Comparison of ENCODE assay signal across 8 cellular contexts in the genomic region with DNA sequence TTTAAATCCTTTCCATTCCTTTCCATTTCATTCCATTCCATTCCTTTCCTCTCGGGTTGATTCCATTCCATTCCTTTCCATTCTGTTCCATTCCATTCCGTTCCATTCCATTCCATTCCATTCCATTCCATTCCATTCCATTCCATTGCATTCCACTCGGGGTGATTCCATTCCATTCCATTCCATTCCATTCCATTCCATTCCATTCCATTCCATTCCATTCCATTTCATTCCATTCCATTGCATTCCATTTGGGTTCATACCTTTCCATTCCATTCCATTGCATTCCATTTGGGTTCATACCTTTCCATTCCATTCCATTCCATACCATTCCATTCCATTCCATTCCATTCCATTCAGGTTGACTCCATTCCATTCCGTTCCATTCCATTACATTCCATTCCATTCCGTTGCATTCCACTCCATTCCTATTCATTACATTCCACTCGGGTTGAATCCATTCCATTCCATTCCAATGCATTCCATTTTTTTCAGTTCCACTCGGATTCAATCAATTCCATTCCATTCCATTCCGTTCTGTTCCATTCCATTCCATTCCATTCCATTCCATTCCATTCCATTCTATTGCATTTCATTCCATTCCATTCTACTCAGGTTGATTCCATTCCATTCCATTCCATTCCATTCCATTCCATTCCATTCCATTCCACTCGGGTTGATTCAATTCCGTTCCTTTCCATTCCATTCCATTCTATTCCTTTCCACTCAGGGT.
DNase-seq lines count a peak whose midpoint lies in the region; ATAC-seq, FAIRE-seq and TF ChIP-seq lines count a peak whose summit lies in the region.
"Not testable (repeated sequence)": the region's sequence is repeated elsewhere in the genome, so short reads cannot be mapped to it uniquely, and the experiment has no call there.

No MANE protein-coding gene starts in this region.

- not testable (repeated sequence) for H3K9me1 ChIP-seq in IMR-90 (ENCODE audit: insufficient read depth, low read length); endothelial cell of umbilical vein (replicated peaks; ENCODE audit: control insufficient read depth, extremely low read depth, insufficient read depth, low read length)

- in situ Hi-C loops in IMR-90 (cut with MboI; ENCODE audit: low sequenced_read_pairs); astrocyte of the spinal cord (cut with HindIII; ENCODE audit: low sequenced_read_pairs): not testable (repeated sequence)

- not testable (repeated sequence) for H2AK9ac ChIP-seq in IMR-90 (replicated peaks; ENCODE audit: low read depth, low read length, poor library complexity)

- H4K91ac ChIP-seq in IMR-90 (ENCODE audit: insufficient read depth, low read depth, low read length): not testable (repeated sequence)

- H3K4me1 ChIP-seq in BLaER1; IMR-90 (ENCODE audit: control insufficient read depth, insufficient read depth, low read length); endothelial cell of umbilical vein (ENCODE audit: control insufficient read depth, extremely low read depth, insufficient read depth, low read length); heart right ventricle; mononuclear cell (ENCODE audit: insufficient read depth, low read length): not testable (repeated sequence)

- H3K4me1 Mint-ChIP-seq in stimulated activated memory B cell treated with anti-CD40 and anti-IgM and Interleukin-4, amounts not matched to agents 10 μg/mL and 1 μg/mL and 100 μg/mL, for 72 hours: not testable (repeated sequence)

- not testable (repeated sequence) for H3K23ac ChIP-seq in IMR-90 (ENCODE audit: low read depth, low read length)

- H3K27me3 Mint-ChIP-seq in stimulated activated memory B cell treated with anti-CD40 and anti-IgM and Interleukin-4, amounts not matched to agents 10 μg/mL and 1 μg/mL and 100 μg/mL, for 72 hours: not testable (repeated sequence)

- H3K79me1 ChIP-seq in IMR-90 (ENCODE audit: low read depth in 1 of 2, low read length in 2 of 2): not testable (repeated sequence)

- BruUV-seq in IMR-90 (replicated peaks; lab: Mats Ljungman, UMichigan); endothelial cell of umbilical vein (replicated peaks; lab: Mats Ljungman, UMichigan): not testable (repeated sequence)

- POLR2A ChIA-PET in IMR-90 (lab: Charles Lee; ENCODE audit: unreplicated experiment); endothelial cell of umbilical vein (lab: Charles Lee): not testable (repeated sequence)

- H2BK120ac ChIP-seq in IMR-90 (ENCODE audit: low read depth, low read length): not testable (repeated sequence)

- H4K20me1 ChIP-seq in BLaER1; IMR-90 (ENCODE audit: insufficient read depth, low read length); endothelial cell of umbilical vein (replicated peaks; ENCODE audit: control insufficient read depth, extremely low read depth, insufficient read depth, low read length): not testable (repeated sequence)

- H2BK5ac ChIP-seq in IMR-90 (ENCODE audit: low read depth, low read length, poor library complexity, severe bottlenecking): peak overlapping the region; percentile 1

- peaks cover 43% of the 10 kb centered on the region for H3K36me3 Mint-ChIP-seq in stimulated activated memory B cell treated with anti-CD40 and anti-IgM and Interleukin-4, amounts not matched to agents 10 μg/mL and 1 μg/mL and 100 μg/mL, for 72 hours

- H4K5ac ChIP-seq in IMR-90 (ENCODE audit: low read depth, low read length): not testable (repeated sequence)

- not testable (repeated sequence) for H2BK15ac ChIP-seq in IMR-90 (ENCODE audit: low read depth, low read length)

- not testable (repeated sequence) for H4K8ac ChIP-seq in IMR-90 (ENCODE audit: low read depth in 2 of 2, low read length in 2 of 2)

- H3K56ac ChIP-seq in IMR-90 (ENCODE audit: extremely low read depth, insufficient read depth, low read length): not testable (repeated sequence)

- not testable (repeated sequence) for FAIRE-seq in endothelial cell of umbilical vein (lab: Jason Lieb, UNC)

- H3K27me3 ChIP-seq in BLaER1; IMR-90 (ENCODE audit: control insufficient read depth, insufficient read depth, low read length); endothelial cell of umbilical vein (ENCODE audit: control insufficient read depth in 2 of 2, insufficient read depth in 2 of 2, low read length in 2 of 2); heart right ventricle; mononuclear cell (ENCODE audit: insufficient read depth, low read length): not testable (repeated sequence)

- H3K4me3 Mint-ChIP-seq in stimulated activated memory B cell treated with anti-CD40 and anti-IgM and Interleukin-4, amounts not matched to agents 10 μg/mL and 1 μg/mL and 100 μg/mL, for 72 hours: not testable (repeated sequence)

- H3K9me3 ChIP-seq in BLaER1 (peaks cover 100% of the 10 kb centered on the region), IMR-90 (ENCODE audit: control insufficient read depth, insufficient read depth, low read length) (peaks cover 63% of the 10 kb centered on the region), endothelial cell of umbilical vein (replicated peaks; ENCODE audit: control insufficient read depth, insufficient read depth, low read length) (peaks cover 57% of the 10 kb centered on the region), heart right ventricle (peaks cover 0 to 99% (median 46%) of the 10 kb centered on the region in 11 donors), mononuclear cell (ENCODE audit: low read depth, low read length) (peaks cover 100% of the 10 kb centered on the region)

- not testable (repeated sequence) for H3K14ac ChIP-seq in IMR-90 (replicated peaks; ENCODE audit: low read depth, low read length)

- TF ChIP-seq POLR2A in IMR-90 (IDR thresholded peaks at IDR 0.05; ENCODE audit: low read depth, low read length); endothelial cell of umbilical vein (IDR thresholded peaks at IDR 0.05; ENCODE audit: low read depth, low read length): not testable (repeated sequence)

- 0 out of 2 replicates have a peak overlapping the region, but pooled peaks have one; percentile 0 for H3K4me3 ChIP-seq in BLaER1
- H3K4me3 ChIP-seq in IMR-90 (ENCODE audit: insufficient read depth, low read depth, low read length); astrocyte of the spinal cord (ENCODE audit: low read depth, low read length); endothelial cell of umbilical vein (replicated peaks in 1 of 3; ENCODE audit: insufficient read depth in 1 of 3, low read depth in 1 of 3, low read length in 3 of 3); heart right ventricle: not testable (repeated sequence)
- peak overlapping the region; percentile 7 for H3K4me3 ChIP-seq in mononuclear cell (ENCODE audit: low read length)

- H3K79me2 ChIP-seq in endothelial cell of umbilical vein (ENCODE audit: control insufficient read depth, insufficient read depth, low read length): not testable (repeated sequence)

- ATAC-seq in IMR-90 (ENCODE audit: low read depth): not testable (repeated sequence)
- ATAC-seq in heart right ventricle (peak; percentile 12 to 56 (median 30)), left colon (peak; percentile 21)
- ATAC-seq in stimulated activated memory B cell treated with anti-CD40 and anti-IgM and Interleukin-4, amounts not matched to agents 10 μg/mL and 1 μg/mL and 100 μg/mL, for 72 hours: peak; percentile 28

- H3K36me3 ChIP-seq in BLaER1; IMR-90 (ENCODE audit: control insufficient read depth, insufficient read depth, low read length); endothelial cell of umbilical vein (ENCODE audit: control insufficient read depth in 2 of 2, extremely low read depth in 1 of 2, insufficient read depth in 2 of 2, low read length in 2 of 2); heart right ventricle: not testable (repeated sequence)

- intact Hi-C loops in IMR-90 (cut with micrococcal nuclease); endothelial cell of umbilical vein (cut with micrococcal nuclease); left colon (cut with DNase I, micrococcal nuclease): not testable (repeated sequence)
- intact Hi-C loops in heart right ventricle (cut with DNase I): loop anchor here in 1 of 10 donors (10.0 kb wide), 1 partner anchor 46 kb away; no protein-coding TSS in a partner anchor

- not testable (repeated sequence) for H3K27ac ChIP-seq in BLaER1; IMR-90 (ENCODE audit: insufficient read depth, low read length); endothelial cell of umbilical vein (ENCODE audit: insufficient read depth, low read depth, low read length); heart right ventricle

- CTCF ChIA-PET in IMR-90 (lab: Yijun Ruan, JAX); endothelial cell of umbilical vein (lab: Charles Lee): not testable (repeated sequence)

- H2AFZ ChIP-seq in IMR-90 (replicated peaks; ENCODE audit: low read length, poor library complexity); endothelial cell of umbilical vein (ENCODE audit: low read depth, low read length): not testable (repeated sequence)

- dilution Hi-C loops in IMR-90 (cut with HindIII; ENCODE audit: low sequenced_read_pairs, unreplicated experiment); endothelial cell of umbilical vein (cut with MboI; ENCODE audit: extremely low pct_ligation_motif_present, low sequenced_read_pairs): not testable (repeated sequence)

- not testable (repeated sequence) for TF ChIP-seq RAD21 in IMR-90 (IDR thresholded peaks at IDR 0.05; ENCODE audit: low read length)

- not testable (repeated sequence) for H3K4me2 ChIP-seq in BLaER1; IMR-90 (ENCODE audit: low read depth, low read length); endothelial cell of umbilical vein (ENCODE audit: insufficient read depth, low read length)

- H3K9me3 Mint-ChIP-seq in stimulated activated memory B cell treated with anti-CD40 and anti-IgM and Interleukin-4, amounts not matched to agents 10 μg/mL and 1 μg/mL and 100 μg/mL, for 72 hours: peaks cover 92% of the 10 kb centered on the region

- DNase-seq in IMR-90 (peak; percentile 46), astrocyte of the spinal cord (ENCODE audit: low read depth, low spot score) (peak; percentile 7), endothelial cell of umbilical vein (ENCODE audit: low read depth, low spot score) (peak; percentile 67)
- not testable (repeated sequence) for DNase-seq in heart right ventricle, left colon

- not testable (repeated sequence) for H2BK20ac ChIP-seq in IMR-90 (ENCODE audit: low read depth, low read length)

- H3K27ac Mint-ChIP-seq in stimulated activated memory B cell treated with anti-CD40 and anti-IgM and Interleukin-4, amounts not matched to agents 10 μg/mL and 1 μg/mL and 100 μg/mL, for 72 hours: not testable (repeated sequence)

- not testable (repeated sequence) for H3K18ac ChIP-seq in IMR-90 (ENCODE audit: low read depth, low read length)

- 27 to 100% methylated on average over 2 to 10 of the region's 10 CpGs for WGBS in IMR-90 (ENCODE audit: extremely low coverage in 2 of 2, insufficient read length in 1 of 2), 2 experiments
- 47 to 57% methylated on average over 10 of the region's 10 CpGs for WGBS in heart right ventricle, 2 donors

- not testable (repeated sequence) for H3K4ac ChIP-seq in IMR-90 (ENCODE audit: low read depth, low read length)

- not testable (repeated sequence) for TF ChIP-seq CTCF in IMR-90 (conservative IDR thresholded peaks at IDR 0.05; ENCODE audit: low read depth, low read length); astrocyte of the spinal cord (IDR thresholded peaks at IDR 0.05; ENCODE audit: low read depth, low read length); endothelial cell of umbilical vein (IDR thresholded peaks at IDR 0.05; ENCODE audit: extremely low read depth in 1 of 2, insufficient read depth in 1 of 2, low read depth in 1 of 2, low read length in 2 of 2); heart right ventricle (IDR thresholded peaks at IDR 0.05)

- not testable (repeated sequence) for H2AK5ac ChIP-seq in IMR-90 (ENCODE audit: low read depth, low read length)

- H3K9ac ChIP-seq in BLaER1; IMR-90 (ENCODE audit: low read depth, low read length); endothelial cell of umbilical vein (replicated peaks; ENCODE audit: extremely low read depth, insufficient read depth, low read length): not testable (repeated sequence)
